ENCODE assay signal across 9 cellular contexts in genomic region chr20:19074828-19075516, GRCh38.
DNase-seq lines count a peak whose midpoint lies in the region; ATAC-seq lines count a peak whose summit lies in the region.
"Had no signal": no experiment of that assay in that cellular context is flagged by ENCODE, and none has a peak within 500 bp of the region (broad histone marks: within the 10 kb centered on the region; RNA-seq: fewer than 3 reads in every experiment).

No MANE protein-coding gene starts in this region.

- DNase-seq in activated CD4-positive, alpha-beta T cell treated with anti-CD3 and anti-CD28 coated beads, Interleukin-2, amount 50 U/mL, for 1 hour, result peak; percentile 8
- no peak for DNase-seq in activated CD4-positive, alpha-beta T cell treated with anti-CD3 and anti-CD28 coated beads for 1 hour
- DNase-seq in SK-MEL-5 (ENCODE audit: low read depth, low spot score) (peak; percentile 33), HuH-7.5 (ENCODE audit: low spot score) (no peak), NCI-H1436 (lab: John Stamatoyannopoulos, UW) (no peak), D341Med (ENCODE audit: low spot score) (no peak)
- peak; percentile 60 for DNase-seq in stimulated activated naive B cell treated with anti-CD40 and anti-IgM and Interleukin-4, amounts not matched to agents 10 μg/mL and 1 μg/mL and 100 μg/mL, for 72 hours
- DNase-seq: dermis blood vessel endothelial cell had no signal

- in situ Hi-C loops in SK-MEL-5 (cut with HindIII; ENCODE audit: low pct_unique_long_range_greater_than_20kb, low sequenced_read_pairs), result no loop called here

- H3K27me3 Mint-ChIP-seq in stimulated activated naive B cell treated with anti-CD40 and anti-IgM and Interleukin-4, amounts not matched to agents 10 μg/mL and 1 μg/mL and 100 μg/mL, for 72 hours, result peaks cover 6 to 9% of the 10 kb centered on the region in 2 donors

- peaks cover 25 to 31% of the 10 kb centered on the region in 2 donors for H3K4me1 Mint-ChIP-seq in stimulated activated naive B cell treated with anti-CD40 and anti-IgM and Interleukin-4, amounts not matched to agents 10 μg/mL and 1 μg/mL and 100 μg/mL, for 72 hours

- ATAC-seq in HG02938 (IDR thresholded peaks at IDR 0.05; ENCODE audit: unreplicated experiment), result peak; percentile 42
- ATAC-seq in stimulated activated naive B cell treated with anti-CD40 and anti-IgM and Interleukin-4, amounts not matched to agents 10 μg/mL and 1 μg/mL and 100 μg/mL, for 72 hours (replicated peaks), result peak; percentile 75 to 78

- no peaks in the 10 kb centered on the region for H3K36me3 Mint-ChIP-seq in stimulated activated naive B cell treated with anti-CD40 and anti-IgM and Interleukin-4, amounts not matched to agents 10 μg/mL and 1 μg/mL and 100 μg/mL, for 72 hours

- peak overlapping the region; percentile 10 for H3K27ac Mint-ChIP-seq in stimulated activated naive B cell treated with anti-CD40 and anti-IgM and Interleukin-4, amounts not matched to agents 10 μg/mL and 1 μg/mL and 100 μg/mL, for 72 hours

- peak overlapping the region; percentile 7 to 23 for H3K4me3 Mint-ChIP-seq in stimulated activated naive B cell treated with anti-CD40 and anti-IgM and Interleukin-4, amounts not matched to agents 10 μg/mL and 1 μg/mL and 100 μg/mL, for 72 hours

- no peaks in the 10 kb centered on the region for H3K9me3 Mint-ChIP-seq in stimulated activated naive B cell treated with anti-CD40 and anti-IgM and Interleukin-4, amounts not matched to agents 10 μg/mL and 1 μg/mL and 100 μg/mL, for 72 hours

Comparison
In these comparisons a context has a peak if more than half of its experiments do, and no peak if none do; other contexts are left out.
1. DNase-seq: peak in activated CD4-positive, alpha-beta T cell treated with anti-CD3 and anti-CD28 coated beads, Interleukin-2, amount 50 U/mL, for 1 hour (single experiment), SK-MEL-5 (single experiment) and stimulated activated naive B cell treated with anti-CD40 and anti-IgM and Interleukin-4, amounts not matched to agents 10 μg/mL and 1 μg/mL and 100 μg/mL, for 72 hours (single experiment); none in activated CD4-positive, alpha-beta T cell treated with anti-CD3 and anti-CD28 coated beads for 1 hour (single experiment), HuH-7.5 (single experiment), NCI-H1436 (single experiment) and D341Med (single experiment).